22 cellular contexts compared by ENCODE assay signal in the genomic region with DNA sequence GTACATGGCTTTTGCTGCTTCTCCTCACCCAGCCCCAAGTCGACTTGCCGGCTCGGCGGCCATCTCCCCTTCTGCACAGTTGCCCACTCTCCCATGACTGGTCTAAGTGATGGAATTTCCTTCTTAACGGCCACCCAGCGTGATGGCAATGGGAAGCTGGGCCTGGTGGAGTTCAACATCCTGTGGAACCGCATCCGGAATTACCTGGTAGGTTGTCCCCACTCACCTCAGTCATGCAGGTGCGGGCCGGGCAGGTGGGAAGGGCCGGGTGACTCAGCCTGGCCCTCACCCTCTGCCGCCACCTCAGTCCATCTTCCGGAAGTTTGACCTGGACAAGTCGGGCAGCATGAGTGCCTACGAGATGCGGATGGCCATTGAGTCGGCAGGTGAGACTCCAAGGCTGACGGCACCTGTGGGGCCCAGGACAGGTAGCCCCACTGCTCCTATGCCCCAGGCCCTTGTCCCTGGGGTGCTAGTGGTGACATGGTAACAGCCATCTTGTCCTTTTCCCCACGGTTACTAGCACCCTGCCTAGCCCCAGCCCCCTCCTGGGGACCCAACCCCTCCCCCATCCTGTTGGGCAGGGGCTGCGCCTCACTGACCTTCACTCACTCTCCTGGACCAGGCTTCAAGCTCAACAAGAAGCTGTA. TPM values are rescaled to one million over a fixed set of nuclear protein-coding genes. Genes with fewer than 3 reads are reported as not detected.
A peak's percentile ranks its signal among the peaks of the same experiment; 100 is the strongest.
DNase-seq lines count a peak whose midpoint lies in the region; ATAC-seq, FAIRE-seq and TF ChIP-seq lines count a peak whose summit lies in the region.
"Had no signal": no experiment of that assay in that cellular context is flagged by ENCODE, and none has a peak within 500 bp of the region (broad histone marks: within the 10 kb centered on the region; RNA-seq: fewer than 3 reads in every experiment).

No MANE protein-coding gene starts in this region.

- intact Hi-C loops in kidney (cut with DNase I), result no loop called here
- intact Hi-C loops in sciatic nerve (cut with DNase I), result no loop called here
- intact Hi-C loops in heart right ventricle (cut with DNase I), result loop anchor here in 1 of 10 donors (10.0 kb wide), 1 partner anchor 45 kb away; no protein-coding TSS in a partner anchor

- H3K27ac ChIP-seq in RWPE1 (peak overlapping the region; percentile 25; the same call in 1 of the 2 replicates), kidney (ENCODE audit: low read depth in 2 of 2, low read length in 2 of 2) (no peak overlapping the region), heart right ventricle (no peak overlapping the region)
- H3K27ac ChIP-seq: C4-2B, SK-N-MC had no signal

- TF ChIP-seq CTCF in GM10266 (IDR thresholded peaks at IDR 0.05; ENCODE audit: control insufficient read depth, insufficient read depth, low read depth, missing control alignments) (no peak), RWPE1 (conservative IDR thresholded peaks at IDR 0.05; ENCODE audit: low read depth) (no peak), kidney (IDR thresholded peaks at IDR 0.05; ENCODE audit: borderline replicate concordance, extremely low read depth, insufficient read depth) (no peak), heart right ventricle (IDR thresholded peaks at IDR 0.05) (no peak)

- H3K9ac ChIP-seq in kidney (ENCODE audit: low read length in 2 of 2), result no peak overlapping the region

- peaks cover 23 to 45% of the 10 kb centered on the region in 2 donors for H3K36me3 ChIP-seq in kidney (ENCODE audit: control insufficient read depth in 1 of 2, insufficient read depth in 2 of 2, low read length in 2 of 2)
- H3K36me3 ChIP-seq in heart right ventricle, result peaks cover 7 to 74% (median 47%) of the 10 kb centered on the region in 9 donors

- CTCF ChIA-PET in RWPE1 (lab: Yijun Ruan, JAX), result interaction anchor here (0.6 to 0.7 kb wide), 3 partner anchors 11 to 108 kb away, joined by 3 to 5 read pairs (median 4); no protein-coding TSS in a partner anchor

- WGBS in heart right ventricle, 2 donors, result 94 to 97% methylated on average over 20 of the region's 20 CpGs

- ATAC-seq in sciatic nerve (no peak), heart right ventricle (no peak)
- ATAC-seq: GM23338, HCT116 had no signal

- POLR2A ChIA-PET in RWPE1 (lab: Yijun Ruan, JAX; ENCODE audit: low non-redundant PET), result no interaction called here

- peaks cover 0 to 3% of the 10 kb centered on the region in 2 donors for H3K4me1 ChIP-seq in kidney (ENCODE audit: control insufficient read depth in 1 of 2, insufficient read depth in 1 of 2, low read depth in 1 of 2, low read length in 2 of 2)
- H3K4me1 ChIP-seq in heart right ventricle, result peaks cover 0 to 15% (median 0%) of the 10 kb centered on the region in 9 donors

- H3K27me3 ChIP-seq in heart right ventricle, result no peaks in the 10 kb centered on the region

- H3K4me3 ChIP-seq in kidney (ENCODE audit: low read length in 2 of 2) (no peak overlapping the region), heart right ventricle (no peak overlapping the region)
- H3K4me3 ChIP-seq: GM23338, SK-N-MC had no signal

- DNase-seq in GM10266 (ENCODE audit: extremely low spot score) (peak; percentile 3), RWPE1 (ENCODE audit: low spot score) (no peak), kidney (peak; percentile 47), sciatic nerve (ENCODE audit: low spot score) (peak; percentile 49), HuH-7 (ENCODE audit: low spot score) (no peak), activated gamma-delta T cell treated with Interleukin-2 at 50 U/mL for 16 hours (no peak), heart right ventricle (no peak)
- no peak for DNase-seq in stimulated activated CD4-positive, alpha-beta T cell treated with anti-CD3 and anti-CD28 coated beads, Interleukin-1b, Interleukin-23, amount 100 ng/mL, for 48 hours
- DNase-seq: ACHN; AML-193; DMS79 treated with DMSO at 0.1 percent for 48 hours; KG1; NCI-H187; NCI-H2107; NCI-H748 treated with DMSO at 0.1 percent for 48 hours; NK-92 treated with Interleukin-12 subunit alpha and Interleukin-12 subunit beta, amount 100 ng/mL, for 24 hours; SHP77 had no signal

- no peak for FAIRE-seq in kidney (lab: Jason Lieb, UNC)
- FAIRE-seq: RCC 7860 had no signal

- H3K9me3 ChIP-seq in kidney (ENCODE audit: control insufficient read depth in 1 of 2, low read length in 2 of 2) (no peaks in the 10 kb centered on the region), heart right ventricle (no peaks in the 10 kb centered on the region)

RNA-seq across cellular contexts. Expression of a gene that starts 28.1 kb away (rescaled TPM):
- total RNA-seq in kidney, result 328 TPM
- polyA plus RNA-seq in kidney (ENCODE audit: insufficient read depth, low read depth, low replicate concordance), result 92.5 TPM
- 125 TPM for total RNA-seq in sciatic nerve
- total RNA-seq in heart right ventricle, result 100 to 1,000 TPM in 1 of 10 donors, 10 to 100 TPM in 9; 61.6 to 110 (median 82.0) TPM
- 10 to 100 TPM; 85.0 to 89.3 TPM for polyA plus RNA-seq in heart right ventricle

RNA-seq across cellular contexts. Expression of a gene that starts 39.8 kb away (rescaled TPM):
- total RNA-seq in kidney (not detected), sciatic nerve (not detected), heart right ventricle (not detected)
- polyA plus RNA-seq in kidney (ENCODE audit: insufficient read depth, low read depth, low replicate concordance) (0.43 TPM), heart right ventricle (not detected)
- total RNA-seq: GM23338 had no signal

RNA-seq across cellular contexts. Expression of a gene that starts 51.9 kb away (rescaled TPM):
- total RNA-seq in kidney, result 6.5 TPM
- polyA plus RNA-seq in kidney (ENCODE audit: insufficient read depth, low read depth, low replicate concordance), result 13.6 TPM
- 5.5 TPM for total RNA-seq in sciatic nerve
- 1 to 10 TPM; 2.3 to 7.3 (median 3.8) TPM for total RNA-seq in heart right ventricle
- 1 to 10 TPM; 8.6 to 9.4 TPM for polyA plus RNA-seq in heart right ventricle

Comparison
In these comparisons a context has a peak if more than half of its experiments do, and no peak if none do; other contexts are left out.
1. DNase-seq: peak in GM10266 (single experiment), kidney (single experiment) and sciatic nerve (single experiment); none in RWPE1 (single experiment), HuH-7 (single experiment), activated gamma-delta T cell treated with Interleukin-2 at 50 U/mL for 16 hours (single experiment), stimulated activated CD4-positive, alpha-beta T cell treated with anti-CD3 and anti-CD28 coated beads, Interleukin-1b, Interleukin-23, amount 100 ng/mL, for 48 hours (single experiment) and heart right ventricle (0 of 2).